17 cellular contexts compared by ENCODE assay signal in genomic region chr13:41326661-41327060, GRCh38.
"Had no signal": no experiment of that assay in that cellular context is flagged by ENCODE, and none has a peak within 500 bp of the region (broad histone marks: within the 10 kb centered on the region; RNA-seq: fewer than 3 reads in every experiment).

No MANE protein-coding gene starts in this region.

- H3K4me3 ChIP-seq: coronary artery, hepatocyte, ovary, testis, upper lobe of right lung had no signal

- H3K36me3 ChIP-seq: ovary, WERI-Rb-1 had no signal

- H3K27ac ChIP-seq: coronary artery, epithelial cell of prostate, hepatocyte, ovary, testis, upper lobe of right lung, WERI-Rb-1 had no signal

- H3K9me3 Mint-ChIP-seq: activated CD4-positive, alpha-beta T cell treated with anti-CD3 and anti-CD28 coated beads, Interleukin-2, amount 10 ng/mL, durations not matched to agents 7 days and 5 days; neural crest cell had no signal

- H3K27me3 ChIP-seq: hepatocyte, ovary, testis, upper lobe of right lung had no signal

- H3K9me3 ChIP-seq: ovary, testis, upper lobe of right lung had no signal

- ATAC-seq: left ventricle myocardium superior; stimulated activated naive CD8-positive, alpha-beta T cell treated with anti-CD3 and anti-CD28 coated beads, Interleukin-15, Interleukin-2, amounts not matched to agents 100 U/mL and 50 U/mL, for 24 hours; upper lobe of right lung had no signal

- H3K4me3 Mint-ChIP-seq: activated CD4-positive, alpha-beta T cell treated with anti-CD3 and anti-CD28 coated beads, Interleukin-2, amount 10 ng/mL, durations not matched to agents 7 days and 5 days; neural crest cell had no signal

- H3K27me3 Mint-ChIP-seq: activated CD4-positive, alpha-beta T cell treated with anti-CD3 and anti-CD28 coated beads, Interleukin-2, amount 10 ng/mL, durations not matched to agents 7 days and 5 days had no signal

- H3K4me1 ChIP-seq: upper lobe of right lung had no signal

- H3K27ac Mint-ChIP-seq: activated CD4-positive, alpha-beta T cell treated with anti-CD3 and anti-CD28 coated beads, Interleukin-2, amount 10 ng/mL, durations not matched to agents 7 days and 5 days had no signal

- DNase-seq: activated CD4-positive, alpha-beta T cell treated with anti-CD3 and anti-CD28 coated beads, Interleukin-2, amount 10 ng/mL, durations not matched to agents 7 days and 5 days; activated T-cell treated with anti-CD3 and anti-CD28 coated beads, Interleukin-2, amount 50 U/mL, for 1 hour; central memory CD4-positive, alpha-beta T cell; effector CD4-positive, alpha-beta T cell; left ventricle myocardium superior; mesenchymal stem cell; ovary; stimulated activated CD4-positive, alpha-beta T cell treated with anti-CD3 and anti-CD28 coated beads, Interleukin-2, amount 100 ng/mL, for 48 hours; stimulated activated CD8-positive, alpha-beta memory T cell treated with anti-CD3 and anti-CD28 coated beads, Interleukin-4, amount 100 ng/mL, for 48 hours; stimulated activated naive CD8-positive, alpha-beta T cell treated with anti-CD3 and anti-CD28 coated beads, Interleukin-15, Interleukin-2, amounts not matched to agents 100 U/mL and 50 U/mL, for 24 hours; testis; upper lobe of right lung; WERI-Rb-1 had no signal
